21 cellular contexts compared by ENCODE assay signal in genomic region chr3:46851364-46852328, GRCh38. TPM values are rescaled to one million over a fixed set of nuclear protein-coding genes. Genes with fewer than 3 reads are reported as not detected.
DNase-seq lines count a peak whose midpoint lies in the region; ATAC-seq and TF ChIP-seq lines count a peak whose summit lies in the region.
"Had no signal": no experiment of that assay in that cellular context is flagged by ENCODE, and none has a peak within 500 bp of the region (broad histone marks: within the 10 kb centered on the region; RNA-seq: fewer than 3 reads in every experiment).

No MANE protein-coding gene starts in this region.

- H3K4me1 Mint-ChIP-seq in activated T-cell treated with anti-CD3 and anti-CD28 coated beads, Interleukin-2, amount 50 U/mL, for 24 hours (ENCODE audit: low read depth), result peaks cover under 1% of the 10 kb centered on the region
- peaks cover under 1% of the 10 kb centered on the region for H3K4me1 Mint-ChIP-seq in memory B cell
- H3K4me1 Mint-ChIP-seq: activated T-helper 17 cell treated with anti-CD3 and anti-CD28 coated beads, Interleukin-2, amount 50 U/mL, for 72 hours had no signal

- no peak for ATAC-seq in memory B cell (ENCODE audit: low read depth)
- ATAC-seq: activated T-helper 17 cell treated with anti-CD3 and anti-CD28 coated beads, Interleukin-2, amount 50 U/mL, for 72 hours; GM23338 had no signal

- no peaks in the 10 kb centered on the region for H3K9me3 ChIP-seq in stomach
- H3K9me3 ChIP-seq: ascending aorta, BLaER1 had no signal

- H3K9me3 Mint-ChIP-seq in activated T-cell treated with anti-CD3 and anti-CD28 coated beads, Interleukin-2, amount 50 U/mL, for 24 hours, result no peaks in the 10 kb centered on the region
- H3K9me3 Mint-ChIP-seq in memory B cell, result no peaks in the 10 kb centered on the region
- H3K9me3 Mint-ChIP-seq: activated T-helper 17 cell treated with anti-CD3 and anti-CD28 coated beads, Interleukin-2, amount 50 U/mL, for 72 hours; GM23338; T-cell had no signal

- TF ChIP-seq CTCF in coronary artery (IDR thresholded peaks at IDR 0.05) (no peak), stomach (IDR thresholded peaks at IDR 0.05) (no peak)

- 78 to 84% (median 81%) methylated on average over 13 of the region's 13 CpGs for WGBS in stomach, 5 donors

- peaks cover 3% of the 10 kb centered on the region for H3K27me3 Mint-ChIP-seq in activated T-cell treated with anti-CD3 and anti-CD28 coated beads, Interleukin-2, amount 50 U/mL, for 24 hours
- peaks cover 5% of the 10 kb centered on the region for H3K27me3 Mint-ChIP-seq in memory B cell
- H3K27me3 Mint-ChIP-seq: activated T-helper 17 cell treated with anti-CD3 and anti-CD28 coated beads, Interleukin-2, amount 50 U/mL, for 72 hours; T-cell had no signal

- intact Hi-C loops in stomach (cut with DNase I; ENCODE audit: low total_unique reads), result no loop called here

- H3K4me1 ChIP-seq in stomach, result peaks cover 2 to 4% (median 2%) of the 10 kb centered on the region in 4 donors
- H3K4me1 ChIP-seq: parathyroid adenoma had no signal

- H3K4me3 Mint-ChIP-seq in activated T-cell treated with anti-CD3 and anti-CD28 coated beads, Interleukin-2, amount 50 U/mL, for 24 hours, result no peak overlapping the region
- H3K4me3 Mint-ChIP-seq in memory B cell, result no peak overlapping the region
- H3K4me3 Mint-ChIP-seq: activated T-helper 17 cell treated with anti-CD3 and anti-CD28 coated beads, Interleukin-2, amount 50 U/mL, for 72 hours; GM23338; T-cell had no signal

- TF ChIP-seq POLR2A in stomach (IDR thresholded peaks at IDR 0.05), result no peak

- DNase-seq in activated T-cell treated with anti-CD3 and anti-CD28 coated beads, Interleukin-2, amount 50 U/mL, for 24 hours, result peak; percentile 6
- DNase-seq in activated T-cell treated with anti-CD3 and anti-CD28 coated beads for 4 hours (no peak), coronary artery (ENCODE audit: low spot score) (peak; percentile 43), memory B cell (ENCODE audit: low spot score in 2 of 2) (no peak), stomach (peak; percentile 7), NCI-H1105 (lab: John Stamatoyannopoulos, UW) (no peak), NK-92 (lab: John Stamatoyannopoulos, UW; ENCODE audit: unreplicated experiment) (no peak)
- no peak for DNase-seq in activated CD8-positive, alpha-beta memory T cell treated with anti-CD3 and anti-CD28 coated beads, Interleukin-2, amount 50 U/mL, for 4 hours
- DNase-seq: NCI-H1436; NCI-H2171; SIG-M5; stimulated activated CD4-positive, alpha-beta T cell treated with anti-CD3 and anti-CD28 coated beads, Interleukin-2, amount 100 ng/mL, for 48 hours had no signal

- no peaks in the 10 kb centered on the region for H3K36me3 ChIP-seq in stomach
- H3K36me3 ChIP-seq: ascending aorta, BLaER1 had no signal

- H3K4me3 ChIP-seq in coronary artery (no peak overlapping the region), stomach (no peak overlapping the region)
- H3K4me3 ChIP-seq: ascending aorta, BLaER1, GM23338, lung had no signal

- H3K27me3 ChIP-seq in stomach, result peaks cover 0 to 2% (median 0%) of the 10 kb centered on the region in 3 donors
- H3K27me3 ChIP-seq: ascending aorta, BLaER1 had no signal

- H3K27ac ChIP-seq in coronary artery, result no peak overlapping the region
- H3K27ac ChIP-seq in stomach, result no peak overlapping the region
- H3K27ac ChIP-seq: ascending aorta, BLaER1, parathyroid adenoma had no signal

- no peak overlapping the region for H3K27ac Mint-ChIP-seq in activated T-cell treated with anti-CD3 and anti-CD28 coated beads, Interleukin-2, amount 50 U/mL, for 24 hours
- peak overlapping the region; percentile 25 for H3K27ac Mint-ChIP-seq in memory B cell
- H3K27ac Mint-ChIP-seq: activated T-helper 17 cell treated with anti-CD3 and anti-CD28 coated beads, Interleukin-2, amount 50 U/mL, for 72 hours; GM23338; T-cell had no signal

- H3K36me3 Mint-ChIP-seq in activated T-cell treated with anti-CD3 and anti-CD28 coated beads, Interleukin-2, amount 50 U/mL, for 24 hours (ENCODE audit: low read depth), result no peaks in the 10 kb centered on the region
- no peaks in the 10 kb centered on the region for H3K36me3 Mint-ChIP-seq in memory B cell
- H3K36me3 Mint-ChIP-seq: T-cell had no signal

- no peak for TF ChIP-seq EP300 in stomach (IDR thresholded peaks at IDR 0.05)

RNA-seq across cellular contexts. Expression of gene MYL3, which starts 11.6 kb away (rescaled TPM):
- 1 to 10 TPM in 1 of 5 donors, not detected in 4; 3.1 TPM for total RNA-seq in stomach
- 10 to 100 TPM in 1 of 3 donors, 1 to 10 TPM in 2; 1.5 to 11.5 (median 6.8) TPM for polyA plus RNA-seq in stomach
- total RNA-seq: A673; activated T-helper 17 cell treated with anti-CD3 and anti-CD28 coated beads, Interleukin-2, amount 50 U/mL, for 72 hours; GM23338; OCI-LY7; T-cell had no signal
- polyA plus RNA-seq: GM23338 had no signal

RNA-seq across cellular contexts. Expression of gene PTH1R, which starts 25.9 kb away (rescaled TPM):
- total RNA-seq in stomach, result 1 to 10 TPM; 2.6 to 4.0 (median 3.5) TPM
- polyA plus RNA-seq in stomach, result 10 to 100 TPM in 2 of 3 donors, 1 to 10 TPM in 1; 8.4 to 22.4 (median 20.9) TPM
- total RNA-seq: activated T-helper 17 cell treated with anti-CD3 and anti-CD28 coated beads, Interleukin-2, amount 50 U/mL, for 72 hours; OCI-LY7 had no signal

Comparison
In these comparisons a context has a peak if more than half of its experiments do, and no peak if none do; other contexts are left out.
1. DNase-seq: peak in activated T-cell treated with anti-CD3 and anti-CD28 coated beads, Interleukin-2, amount 50 U/mL, for 24 hours (single experiment), coronary artery (single experiment) and stomach (single experiment); none in activated T-cell treated with anti-CD3 and anti-CD28 coated beads for 4 hours (single experiment), memory B cell (0 of 2), activated CD8-positive, alpha-beta memory T cell treated with anti-CD3 and anti-CD28 coated beads, Interleukin-2, amount 50 U/mL, for 4 hours (single experiment), NCI-H1105 (single experiment) and NK-92 (single experiment).